ENCODE assay signal across 13 cellular contexts in the genomic region with DNA sequence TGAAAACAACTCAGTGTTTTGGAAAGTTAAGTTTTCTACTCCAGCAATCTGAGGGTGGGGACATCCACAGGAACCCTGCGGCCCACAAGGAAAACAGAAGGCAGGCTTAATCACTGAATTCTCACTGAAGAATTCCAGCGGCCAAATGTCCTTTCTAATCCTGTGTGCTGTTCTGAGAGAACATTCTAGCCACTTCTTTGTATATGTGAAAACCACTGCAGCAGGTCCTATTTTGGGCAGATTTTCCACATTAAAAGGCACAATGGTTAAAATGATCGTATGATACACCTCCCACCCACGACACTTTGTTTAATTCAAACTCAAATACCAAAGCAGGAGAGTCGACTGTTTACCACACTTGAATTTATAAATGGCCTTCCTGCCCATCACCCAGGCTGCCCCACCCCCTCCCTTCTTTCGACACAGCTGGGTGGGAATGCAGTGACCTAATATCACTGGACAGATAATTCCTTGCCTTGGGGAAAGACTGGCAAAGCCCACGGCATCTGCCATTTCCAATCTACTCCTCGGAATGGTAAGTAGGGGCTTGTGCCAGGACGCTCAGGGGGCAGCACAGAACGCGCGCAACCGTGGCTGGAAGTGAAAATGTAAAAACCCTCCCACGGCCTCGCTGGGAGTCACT.
DNase-seq lines count a peak whose midpoint lies in the region; ATAC-seq and TF ChIP-seq lines count a peak whose summit lies in the region.
"Had no signal": no experiment of that assay in that cellular context is flagged by ENCODE, and none has a peak within 500 bp of the region (broad histone marks: within the 10 kb centered on the region; RNA-seq: fewer than 3 reads in every experiment).

No MANE protein-coding gene starts in this region.

- peak overlapping the region; percentile 79 for H3K27ac ChIP-seq in left ventricle myocardium inferior (replicated peaks)

- H3K9me3 ChIP-seq in left ventricle myocardium inferior (replicated peaks), result no peaks in the 10 kb centered on the region

- H3K27me3 ChIP-seq in left ventricle myocardium inferior (ENCODE audit: low read depth), result no peaks in the 10 kb centered on the region

- peaks cover 82% of the 10 kb centered on the region for H3K4me1 ChIP-seq in left ventricle myocardium inferior

- ATAC-seq in HG02840 (IDR thresholded peaks at IDR 0.05; ENCODE audit: low FRiP score, unreplicated experiment), result no peak

- peak overlapping the region; percentile 30 for H3K4me3 ChIP-seq in AG10803 (ENCODE audit: low read length)
- H3K4me3 ChIP-seq in left ventricle myocardium inferior, result peak overlapping the region; percentile 43

- TF ChIP-seq CTCF in AG10803 (conservative IDR thresholded peaks at IDR 0.05; ENCODE audit: low read length), result no peak
- no peak for TF ChIP-seq CTCF in left ventricle myocardium inferior (IDR thresholded peaks at IDR 0.05; ENCODE audit: borderline replicate concordance)

- peak; percentile 71 for DNase-seq in AG10803 (ENCODE audit: low read depth)
- DNase-seq in astrocyte of the hippocampus (ENCODE audit: low read depth, low spot score), result peak; percentile 81
- peak; percentile 68 for DNase-seq in left ventricle myocardium inferior
- peak; percentile 85 for DNase-seq in posterior vena cava (ENCODE audit: low spot score)
- DNase-seq in Ammon's horn (ENCODE audit: low spot score), result no peak
- no peak for DNase-seq in NCI-H748 (lab: John Stamatoyannopoulos, UW; ENCODE audit: unreplicated experiment)
- no peak for DNase-seq in ecto neural progenitor cell (ENCODE audit: low spot score)
- DNase-seq: activated naive CD4-positive, alpha-beta T cell treated with Interleukin-2 at 50 U/mL for 16 hours; CD4-positive, alpha-beta T cell; hippocampal formation; NCI-H774; small intestine had no signal

- intact Hi-C loops in left ventricle myocardium inferior (cut with micrococcal nuclease), result no loop called here
- intact Hi-C loops in posterior vena cava (cut with DNase I), result no loop called here

- H3K36me3 ChIP-seq in left ventricle myocardium inferior, result no peaks in the 10 kb centered on the region

Comparison
In these comparisons a context has a peak if more than half of its experiments do, and no peak if none do; other contexts are left out.
1. DNase-seq: peak in AG10803 (single experiment), astrocyte of the hippocampus (single experiment), left ventricle myocardium inferior (single experiment) and posterior vena cava (single experiment); none in Ammon's horn (single experiment), NCI-H748 (single experiment) and ecto neural progenitor cell (single experiment).